Comparison of ENCODE assay signal across 27 cellular contexts in genomic region chr3:194619741-194620140, GRCh38.
"Had no signal": no experiment of that assay in that cellular context is flagged by ENCODE, and none has a peak within 500 bp of the region (broad histone marks: within the 10 kb centered on the region; RNA-seq: fewer than 3 reads in every experiment).

No MANE protein-coding gene starts in this region.

- H3K9me3 ChIP-seq: adrenal gland, body of pancreas, esophagus squamous epithelium, gastroesophageal sphincter had no signal

- H3K4me3 ChIP-seq: adrenal gland, body of pancreas, coronary artery, esophagus squamous epithelium, gastroesophageal sphincter had no signal

- H3K36me3 ChIP-seq: adrenal gland had no signal

- H3K27ac ChIP-seq: adrenal gland, body of pancreas, coronary artery, epithelial cell of prostate, esophagus squamous epithelium, gastroesophageal sphincter had no signal

- ATAC-seq: activated CD4-positive, alpha-beta T cell treated with anti-CD3 and anti-CD28 coated beads for 36 hours; activated CD8-positive, alpha-beta memory T cell treated with anti-CD3 and anti-CD28 coated beads, Interleukin-2, amount 10 ng/mL, durations not matched to agents 7 days and 5 days; activated CD8-positive, alpha-beta T cell treated with anti-CD3 and anti-CD28 coated beads, Interleukin-2, amount 10 ng/mL, durations not matched to agents 7 days and 5 days; activated naive CD8-positive, alpha-beta T cell treated with anti-CD3 and anti-CD28 coated beads, Interleukin-2, amount 50 U/mL, for 24 hours; body of pancreas; effector memory CD8-positive, alpha-beta T cell; gastroesophageal sphincter had no signal

- DNase-seq: activated CD4-positive, alpha-beta memory T cell treated with anti-CD3 and anti-CD28 coated beads for 36 hours; activated CD4-positive, alpha-beta T cell treated with anti-CD3 and anti-CD28 coated beads for 36 hours; activated CD4-positive, alpha-beta T cell treated with anti-CD3 and anti-CD28 coated beads, Interleukin-2, amount 10 ng/mL, durations not matched to agents 24 days and 14 days; activated CD4-positive, CD25-positive, alpha-beta regulatory T cell; activated CD4-positive, CD25-positive, alpha-beta regulatory T cell treated with anti-CD3 and anti-CD28 coated beads, Interleukin-2, amount 50 U/mL, for 72 hours; activated CD8-positive, alpha-beta memory T cell treated with anti-CD3 and anti-CD28 coated beads, Interleukin-2, amount 10 ng/mL, durations not matched to agents 7 days and 5 days; activated CD8-positive, alpha-beta memory T cell treated with anti-CD3 and anti-CD28 coated beads, Interleukin-2, amount 50 U/mL, for 4 hours; activated CD8-positive, alpha-beta T cell treated with anti-CD3 and anti-CD28 coated beads, Interleukin-2, amount 10 ng/mL, durations not matched to agents 7 days and 5 days; activated effector memory CD4-positive, alpha-beta T cell treated with anti-CD3 and anti-CD28 coated beads, Interleukin-2, amount 50 U/mL, for 16 hours; activated naive CD4-positive, alpha-beta T cell treated with anti-CD3 and anti-CD28 coated beads for 36 hours; activated naive CD8-positive, alpha-beta T cell treated with anti-CD3 and anti-CD28 coated beads for 36 hours; activated naive CD8-positive, alpha-beta T cell treated with anti-CD3 and anti-CD28 coated beads, Interleukin-2, amount 50 U/mL, for 24 hours; activated T-cell treated with anti-CD3 and anti-CD28 coated beads, Interleukin-2, amount 50 U/mL, for 1 hour; activated T-cell treated with anti-CD3 and anti-CD28 coated beads, Interleukin-2, amount 50 U/mL, for 48 hours; adrenal gland; amygdala; body of pancreas; dermis blood vessel endothelial cell; effector CD4-positive, alpha-beta T cell; effector memory CD8-positive, alpha-beta T cell; esophagus squamous epithelium; foreskin melanocyte; T-helper 1 cell; T-helper 2 cell had no signal

- H3K27me3 ChIP-seq: adrenal gland, body of pancreas, esophagus squamous epithelium, gastroesophageal sphincter had no signal

- H3K4me1 ChIP-seq: adrenal gland, body of pancreas, esophagus squamous epithelium, gastroesophageal sphincter had no signal
